8 cellular contexts compared by ENCODE assay signal in the genomic region with DNA sequence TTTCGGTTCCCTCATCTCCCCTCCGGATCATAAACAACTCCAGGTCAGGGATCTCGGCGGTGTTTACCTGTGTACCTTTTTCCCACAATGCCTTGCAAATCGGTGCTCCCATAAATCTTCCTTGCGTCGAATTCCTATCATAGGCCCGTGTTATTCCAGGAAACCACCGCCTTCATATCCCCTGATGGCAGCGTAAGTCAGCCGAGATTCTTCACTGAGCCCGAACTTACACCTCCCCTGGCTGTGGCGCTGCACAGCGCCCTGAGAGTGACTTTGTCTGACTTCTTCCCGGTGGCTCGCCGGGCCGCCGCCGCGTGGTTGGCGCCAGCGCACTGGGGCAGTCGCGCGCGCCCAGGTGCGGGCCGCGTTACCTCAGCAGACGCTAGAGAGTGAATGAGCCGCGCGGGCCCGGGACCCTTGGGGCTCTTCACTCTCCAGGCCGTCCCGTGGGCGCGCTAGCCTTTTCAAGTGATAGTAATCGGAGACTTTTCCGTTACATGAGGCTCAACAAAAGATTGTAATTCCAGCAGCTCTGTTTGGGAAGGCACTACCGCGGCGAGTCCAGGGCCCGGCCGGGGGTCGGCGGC.
DNase-seq lines count a peak whose midpoint lies in the region; ATAC-seq lines count a peak whose summit lies in the region.

No MANE protein-coding gene starts in this region.

- no peaks in the 10 kb centered on the region for H3K27me3 ChIP-seq in iPS DF 6.9 (ENCODE audit: control insufficient read depth, insufficient read depth, low read length)

- H3K27ac ChIP-seq in iPS DF 6.9 (ENCODE audit: low read length) (no peak overlapping the region), skin epidermis (peak overlapping the region; percentile 49 to 95 (median 89))

- peaks cover 3% of the 10 kb centered on the region; the same call in 1 of the 2 replicates for H3K4me1 ChIP-seq in iPS DF 6.9 (ENCODE audit: control insufficient read depth, insufficient read depth, low read length)

- DNase-seq in DMS79 treated with DMSO at 0.1 percent for 48 hours (lab: John Stamatoyannopoulos, UW), result peak; percentile 79
- DNase-seq in Jurkat, Clone E6-1 (ENCODE audit: low read depth, low spot score), result no peak
- peak; percentile 94 for DNase-seq in SW480 (ENCODE audit: low spot score)
- peak; percentile 51 for DNase-seq in amniotic epithelial cell (ENCODE audit: low read depth)
- no peak for DNase-seq in iPS DF 6.9 (ENCODE audit: low read depth, low spot score)
- no peak for DNase-seq in AG20443 (ENCODE audit: low spot score)

- H3K36me3 ChIP-seq in iPS DF 6.9 (ENCODE audit: control insufficient read depth, insufficient read depth, low read length), result no peaks in the 10 kb centered on the region

- peak overlapping the region; percentile 62 for H3K4me3 ChIP-seq in Jurkat, Clone E6-1 (ENCODE audit: low read length)
- H3K4me3 ChIP-seq in iPS DF 6.9 (ENCODE audit: low read length), result peak overlapping the region; percentile 97; the same call in 1 of the 2 replicates
- H3K4me3 ChIP-seq in skin epidermis, result peak overlapping the region; percentile 38 to 64 (median 46)

- ATAC-seq in GM21526 (IDR thresholded peaks at IDR 0.05; ENCODE audit: low FRiP score, unreplicated experiment), result peak; percentile 46

- H3K9me3 ChIP-seq in iPS DF 6.9 (ENCODE audit: control insufficient read depth, insufficient read depth, low read length), result no peaks in the 10 kb centered on the region

- no CpG with 5 or more reads among the region's 48 CpGs for WGBS in iPS DF 6.9 (ENCODE audit: insufficient coverage, insufficient read length)

Comparison
In these comparisons a context has a peak if more than half of its experiments do, and no peak if none do; other contexts are left out.
1. DNase-seq: peak in DMS79 treated with DMSO at 0.1 percent for 48 hours (single experiment), SW480 (single experiment) and amniotic epithelial cell (single experiment); none in Jurkat, Clone E6-1 (single experiment), iPS DF 6.9 (single experiment) and AG20443 (single experiment).
2. H3K4me3 ChIP-seq: peak in every context shown above with its lines; median percentile 97 in iPS DF 6.9; 62 in Jurkat, Clone E6-1; 46 in skin epidermis.